28 cellular contexts compared by ENCODE assay signal in the genomic region with DNA sequence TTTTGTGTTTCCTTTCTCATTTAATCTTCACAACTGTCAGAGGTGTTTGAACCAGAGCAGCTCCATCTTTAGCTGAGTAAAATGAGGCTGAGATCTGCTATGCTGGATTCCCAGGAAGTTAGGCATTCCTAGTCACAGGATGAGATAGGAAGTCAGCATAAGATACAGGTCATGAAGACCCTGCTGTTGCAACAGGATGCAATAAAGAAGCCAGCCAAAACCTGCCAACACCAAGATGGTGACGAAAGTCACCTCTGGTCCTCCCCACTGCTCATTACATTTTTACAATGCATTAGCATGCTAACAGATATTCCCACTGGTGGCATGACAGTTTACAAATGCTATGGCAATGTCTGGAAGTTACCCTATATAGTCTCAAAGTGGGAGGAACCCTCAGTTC.
"Had no signal": no experiment of that assay in that cellular context is flagged by ENCODE, and none has a peak within 500 bp of the region (broad histone marks: within the 10 kb centered on the region; RNA-seq: fewer than 3 reads in every experiment).

No MANE protein-coding gene starts in this region.

- H3K27me3 ChIP-seq: colonic mucosa, esophagus muscularis mucosa, esophagus squamous epithelium, foreskin keratinocyte, gastrocnemius medialis, gastroesophageal sphincter, heart left ventricle, heart right ventricle, hepatocyte had no signal

- H3K4me2 ChIP-seq: hepatocyte had no signal

- H3K79me2 ChIP-seq: hepatocyte had no signal

- FAIRE-seq: endometrium, endothelial cell of umbilical vein, frontal cortex had no signal

- H2AFZ ChIP-seq: hepatocyte had no signal

- DNase-seq: colonic mucosa; cortex of kidney; dermis blood vessel endothelial cell; dorsolateral prefrontal cortex; effector CD4-positive, alpha-beta T cell; effector CD8-positive, alpha-beta T cell; effector memory CD4-positive, alpha-beta T cell; effector memory CD8-positive, alpha-beta T cell; endodermal cell; erythroblast; esophagus squamous epithelium; foreskin fibroblast; foreskin keratinocyte; foreskin melanocyte; gastrocnemius medialis; glutamatergic neuron; head of caudate nucleus; heart left ventricle; heart right ventricle had no signal

- H3K4me3 ChIP-seq: colonic mucosa, coronary artery, dorsolateral prefrontal cortex, esophagus muscularis mucosa, esophagus squamous epithelium, gastrocnemius medialis, gastroesophageal sphincter, heart left ventricle, heart right ventricle, hepatocyte had no signal

- ATAC-seq: effector memory CD8-positive, alpha-beta T cell; esophagus mucosa; foreskin keratinocyte; gastrocnemius medialis; gastroesophageal sphincter had no signal

- H3K9me3 ChIP-seq: colonic mucosa, esophagus muscularis mucosa, esophagus squamous epithelium, gastrocnemius medialis, gastroesophageal sphincter had no signal

- H3K27ac ChIP-seq: colonic mucosa, coronary artery, dorsolateral prefrontal cortex, epithelial cell of prostate, esophagus muscularis mucosa, esophagus squamous epithelium, foreskin keratinocyte, gastrocnemius medialis, gastroesophageal sphincter, heart left ventricle, heart right ventricle, hepatocyte had no signal

- H3K4me1 ChIP-seq: colonic mucosa, esophagus muscularis mucosa, esophagus squamous epithelium, foreskin keratinocyte, gastrocnemius medialis, gastroesophageal sphincter, heart left ventricle, heart right ventricle had no signal

- H3K36me3 ChIP-seq: colonic mucosa, esophagus muscularis mucosa, esophagus squamous epithelium, gastrocnemius medialis, gastroesophageal sphincter, heart left ventricle, heart right ventricle had no signal
